1 cellular context compared by ENCODE assay signal in genomic region chr1:26786437-26787380, GRCh38.
TF ChIP-seq lines count a peak whose summit lies in the region.

No MANE protein-coding gene starts in this region.

TF ChIP-seq in HepG2, 621 proteins besides CTCF, POLR2A, EP300 and RAD21 (continued from another document and continues in another):
- TF ChIP-seq HNRNPLL (IDR thresholded peaks at IDR 0.05; ENCODE audit: low read depth, low read length, poor library complexity, severe bottlenecking), result no peak
- no peak for TF ChIP-seq GABPB1 (CRISPR knock-in tag; IDR thresholded peaks at IDR 0.05)
- peak; percentile 33; the same call in 1 of the 2 replicates for TF ChIP-seq HOXA3 (CRISPR knock-in tag; IDR thresholded peaks at IDR 0.05)
- no peak for TF ChIP-seq ZNF766 (CRISPR knock-in tag; IDR thresholded peaks at IDR 0.05; ENCODE audit: borderline replicate concordance)
- peak; percentile 15; the same call in 1 of the 2 replicates for TF ChIP-seq HOMEZ (CRISPR knock-in tag; IDR thresholded peaks at IDR 0.05; ENCODE audit: low read depth)
- TF ChIP-seq ZNF598 (CRISPR knock-in tag; IDR thresholded peaks at IDR 0.05; ENCODE audit: borderline replicate concordance), result no peak
- no peak for TF ChIP-seq RCOR2 (CRISPR knock-in tag; IDR thresholded peaks at IDR 0.05)
- TF ChIP-seq MED1 (CRISPR knock-in tag; IDR thresholded peaks at IDR 0.05), result no peak
- TF ChIP-seq HMGA1 (CRISPR knock-in tag; conservative IDR thresholded peaks at IDR 0.05), result no peak
- no peak for TF ChIP-seq CENPX (CRISPR knock-in tag; IDR thresholded peaks at IDR 0.05)
- TF ChIP-seq HNF4A (CRISPR knock-in tag; IDR thresholded peaks at IDR 0.05), result no peak
- no peak for TF ChIP-seq GTF2F1 (IDR thresholded peaks at IDR 0.05; ENCODE audit: low read length)
- no peak for TF ChIP-seq HES4 (CRISPR knock-in tag; IDR thresholded peaks at IDR 0.05; ENCODE audit: borderline replicate concordance)
- no peak for TF ChIP-seq PTBP1 (IDR thresholded peaks at IDR 0.05; ENCODE audit: low read depth, low read length, poor library complexity, severe bottlenecking)
- TF ChIP-seq TERF1 (CRISPR knock-in tag; IDR thresholded peaks at IDR 0.05), result no peak
- TF ChIP-seq ZNF772 (CRISPR knock-in tag; IDR thresholded peaks at IDR 0.05), result no peak
- no peak for TF ChIP-seq ZNF703 (CRISPR knock-in tag; IDR thresholded peaks at IDR 0.05; ENCODE audit: borderline replicate concordance)
- 0 out of 2 replicates have a peak, but pooled peaks have one; percentile 18 for TF ChIP-seq GATAD2A (CRISPR knock-in tag; IDR thresholded peaks at IDR 0.05)
- TF ChIP-seq FOXC1 (CRISPR knock-in tag; IDR thresholded peaks at IDR 0.05; ENCODE audit: borderline replicate concordance), result no peak
- no peak for TF ChIP-seq RAD51 (IDR thresholded peaks at IDR 0.05; ENCODE audit: borderline replicate concordance)
- no peak for TF ChIP-seq ZNF138 (CRISPR knock-in tag; IDR thresholded peaks at IDR 0.05; ENCODE audit: low read depth)
- 0 out of 2 replicates have a peak, but pooled peaks have one; percentile 25 for TF ChIP-seq THRA (CRISPR knock-in tag; IDR thresholded peaks at IDR 0.05; ENCODE audit: borderline replicate concordance)
- no peak for TF ChIP-seq RBM39 (IDR thresholded peaks at IDR 0.05; ENCODE audit: low read depth, low read length, poor library complexity, severe bottlenecking)
- TF ChIP-seq NFE2L2 (IDR thresholded peaks at IDR 0.05; ENCODE audit: low read length), result no peak
- TF ChIP-seq KLF16 (CRISPR knock-in tag; IDR thresholded peaks at IDR 0.05), result peak in 1 of 2 experiments; percentile 33; a peak in 1 of 4 replicates
- no peak for TF ChIP-seq RBFOX2 (IDR thresholded peaks at IDR 0.05; ENCODE audit: low read depth, low read length)
- TF ChIP-seq ZNF501 (CRISPR knock-in tag; IDR thresholded peaks at IDR 0.05), result no peak
- TF ChIP-seq MIXL1 (CRISPR knock-in tag; IDR thresholded peaks at IDR 0.05), result 0 out of 2 replicates have a peak, but pooled peaks have one; percentile 39
- TF ChIP-seq ZMAT3 (CRISPR knock-in tag; conservative IDR thresholded peaks at IDR 0.05), result no peak
- TF ChIP-seq SOX5 (CRISPR knock-in tag; IDR thresholded peaks at IDR 0.05; ENCODE audit: borderline replicate concordance), result peak; percentile 32; the same call in 1 of the 2 replicates
- TF ChIP-seq STAT5B (CRISPR knock-in tag; IDR thresholded peaks at IDR 0.05), result no peak
- no peak for TF ChIP-seq REL (CRISPR knock-in tag; conservative IDR thresholded peaks at IDR 0.05)
- TF ChIP-seq MAFG (CRISPR knock-in tag; IDR thresholded peaks at IDR 0.05), result no peak
- no peak for TF ChIP-seq IKZF4 (CRISPR knock-in tag; IDR thresholded peaks at IDR 0.05; ENCODE audit: borderline replicate concordance, low read depth, not compliant biosample characterization)
- no peak for TF ChIP-seq CCDC6 (CRISPR knock-in tag; IDR thresholded peaks at IDR 0.05)
- 0 out of 2 replicates have a peak, but pooled peaks have one; percentile 29 for TF ChIP-seq TSC22D2 (CRISPR knock-in tag; IDR thresholded peaks at IDR 0.05; ENCODE audit: borderline replicate concordance)
- no peak for TF ChIP-seq TBX3 (IDR thresholded peaks at IDR 0.05; ENCODE audit: borderline replicate concordance)
- TF ChIP-seq ZKSCAN8 (CRISPR knock-in tag; IDR thresholded peaks at IDR 0.05; ENCODE audit: borderline replicate concordance), result no peak
- TF ChIP-seq ZBTB40 (IDR thresholded peaks at IDR 0.05), result no peak
- no peak for TF ChIP-seq ZBTB40 (CRISPR knock-in tag; IDR thresholded peaks at IDR 0.05)
- peak; percentile 57; the same call in 1 of the 2 replicates for TF ChIP-seq ELF4 (CRISPR knock-in tag; IDR thresholded peaks at IDR 0.05; ENCODE audit: borderline replicate concordance)
- TF ChIP-seq ZNF704 (CRISPR knock-in tag; IDR thresholded peaks at IDR 0.05; ENCODE audit: borderline replicate concordance), result no peak
- no peak for TF ChIP-seq ZNF253 (CRISPR knock-in tag; IDR thresholded peaks at IDR 0.05; ENCODE audit: borderline replicate concordance)
- no peak for TF ChIP-seq LBX2 (CRISPR knock-in tag; IDR thresholded peaks at IDR 0.05; ENCODE audit: borderline replicate concordance)
- peak; percentile 44; the same call in 1 of the 2 replicates for TF ChIP-seq ZNF543 (CRISPR knock-in tag; IDR thresholded peaks at IDR 0.05)
- TF ChIP-seq ZNF205 (CRISPR knock-in tag; IDR thresholded peaks at IDR 0.05), result no peak
- no peak for TF ChIP-seq DZIP1 (CRISPR knock-in tag; IDR thresholded peaks at IDR 0.05)
- no peak for TF ChIP-seq ZNF709 (CRISPR knock-in tag; IDR thresholded peaks at IDR 0.05)
- no peak for TF ChIP-seq GATA4 (IDR thresholded peaks at IDR 0.05; ENCODE audit: borderline replicate concordance, low read depth)
- no peak for TF ChIP-seq NFKBIZ (CRISPR knock-in tag; IDR thresholded peaks at IDR 0.05)
- no peak for TF ChIP-seq ZBTB44 (CRISPR knock-in tag; IDR thresholded peaks at IDR 0.05)
